ENCODE assay signal across 1 cellular context in genomic region chr9:129697956-129698757, GRCh38.
TF ChIP-seq lines count a peak whose summit lies in the region.

No MANE protein-coding gene starts in this region.

TF ChIP-seq in SK-N-SH treated with all-trans-retinoic acid at 6 μM for 48 hours, 23 proteins besides CTCF, POLR2A, EP300 and RAD21 (continued from another document):
- no peak for TF ChIP-seq TSHZ2 (CRISPR knock-in tag; IDR thresholded peaks at IDR 0.05)
